In the genomic region with DNA sequence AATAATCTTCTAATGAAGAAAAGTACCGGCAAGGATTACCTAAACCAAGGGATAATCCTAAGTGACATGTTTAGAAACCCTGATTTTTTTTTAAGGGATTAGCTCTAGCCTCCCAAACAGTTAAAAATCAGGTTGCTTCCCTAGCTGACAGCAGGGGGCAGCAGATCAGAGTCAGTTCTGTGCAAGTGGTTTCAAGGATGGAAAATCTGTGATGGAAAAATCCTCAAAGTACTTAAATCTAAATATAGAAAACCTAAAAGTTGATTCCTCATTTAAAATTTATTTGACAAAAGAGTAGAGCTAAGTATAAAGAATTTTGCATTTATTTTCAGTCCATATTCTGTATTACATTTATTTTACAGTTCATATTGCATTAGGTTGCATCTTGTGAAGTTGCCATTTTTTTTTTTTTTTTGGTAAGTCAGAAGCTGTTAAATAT, we compare ENCODE assay signal across 8 cellular contexts.
DNase-seq lines count a peak whose midpoint lies in the region; ATAC-seq and TF ChIP-seq lines count a peak whose summit lies in the region.

No MANE protein-coding gene starts in this region.

- DNase-seq in AG20443 (ENCODE audit: low spot score) (peak; percentile 69), HK-2 (ENCODE audit: unreplicated experiment) (peak; percentile 26), NCI-H82 treated with DMSO at 0.1 percent for 48 hours (lab: John Stamatoyannopoulos, UW; ENCODE audit: unreplicated experiment) (peak; percentile 100), activated T-cell treated with anti-CD3 and anti-CD28 coated beads for 4 hours (peak; percentile 11), fibroblast of villous mesenchyme (ENCODE audit: low read depth) (peak; percentile 67), pons (ENCODE audit: low spot score) (peak; percentile 89), mesenteric fat pad (ENCODE audit: low spot score) (no peak)

- TF ChIP-seq CTCF in fibroblast of villous mesenchyme (IDR thresholded peaks at IDR 0.05; ENCODE audit: insufficient read depth, low read depth, low read length), result peak; percentile 87

- no peak overlapping the region for H3K4me3 ChIP-seq in fibroblast of villous mesenchyme (ENCODE audit: low read depth, low read length)

- ATAC-seq in GM18519 (IDR thresholded peaks at IDR 0.05; ENCODE audit: low FRiP score, unreplicated experiment), result peak; percentile 53
